ENCODE assay signal across 8 cellular contexts in the genomic region with DNA sequence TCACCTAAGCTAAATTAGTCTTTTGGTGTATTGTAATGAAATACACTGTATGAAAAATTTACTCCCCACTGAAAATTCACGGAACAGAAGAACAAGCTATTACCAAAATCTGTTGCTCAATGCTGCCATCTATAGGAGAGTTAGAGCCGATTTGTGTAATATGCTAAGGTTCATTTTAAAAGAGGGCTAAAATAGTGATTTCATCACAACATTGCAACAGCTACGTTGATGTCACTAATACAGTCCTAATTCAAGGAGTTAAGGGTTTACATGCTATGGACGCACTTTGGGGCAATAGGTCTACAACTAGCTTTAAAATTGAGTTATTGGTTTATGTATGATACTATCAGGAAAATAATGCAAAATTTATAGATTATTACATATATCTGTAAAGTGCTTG. TPM values are rescaled to one million over a fixed set of nuclear protein-coding genes. Genes with fewer than 3 reads are reported as not detected.
A peak's percentile ranks its signal among the peaks of the same experiment; 100 is the strongest.
DNase-seq lines count a peak whose midpoint lies in the region; ATAC-seq and TF ChIP-seq lines count a peak whose summit lies in the region.

No MANE protein-coding gene starts in this region.

- H3K27me3 ChIP-seq in adipocyte (replicated peaks; ENCODE audit: control insufficient read depth, insufficient read depth, low read length) = no peaks in the 10 kb centered on the region
- H3K27me3 ChIP-seq in thyroid gland = no peaks in the 10 kb centered on the region

- peak overlapping the region; percentile 54 for H3K9ac ChIP-seq in adipocyte (ENCODE audit: low read length)

- H3K4me1 ChIP-seq in adipocyte (ENCODE audit: control insufficient read depth, insufficient read depth, low read length) (peaks cover 26% of the 10 kb centered on the region), thyroid gland (peaks cover 8 to 17% of the 10 kb centered on the region in 2 donors)

- intact Hi-C loops in thyroid gland (cut with DNase I) = loop anchor here (5.0 kb wide), 2 partner anchors 185 to 1130 kb away; no protein-coding TSS in a partner anchor

- H3K4me3 ChIP-seq in adipocyte (ENCODE audit: low read length) (peak overlapping the region; percentile 36), thyroid gland (replicated peaks in 1 of 3) (no peak overlapping the region)

- no peak overlapping the region for H3K27ac ChIP-seq in thyroid gland

- no peaks in the 10 kb centered on the region for H3K36me3 ChIP-seq in adipocyte (ENCODE audit: control insufficient read depth, insufficient read depth, low read length, severe bottlenecking)
- no peaks in the 10 kb centered on the region for H3K36me3 ChIP-seq in thyroid gland

- DNase-seq in Ammon's horn (ENCODE audit: low spot score) (peak; percentile 88), GM20000 (ENCODE audit: low spot score) (peak; percentile 65), NCI-H2227 (lab: John Stamatoyannopoulos, UW; ENCODE audit: unreplicated experiment) (peak; percentile 82), adipocyte (ENCODE audit: low read depth) (peak; percentile 97), iPS-NIHi11 (ENCODE audit: low spot score) (peak; percentile 39), thyroid gland (no peak)

- H3K9me3 ChIP-seq in adipocyte (ENCODE audit: control insufficient read depth, low read length) (no peaks in the 10 kb centered on the region), thyroid gland (no peaks in the 10 kb centered on the region)

- peak; percentile 35 for TF ChIP-seq CTCF in GM20000 (IDR thresholded peaks at IDR 0.05; ENCODE audit: extremely low read depth, missing control alignments)
- TF ChIP-seq CTCF in thyroid gland (IDR thresholded peaks at IDR 0.05) = peak in 5 of 6 experiments; percentile 26 to 78 (median 64)

- TF ChIP-seq POLR2A in thyroid gland (IDR thresholded peaks at IDR 0.05) = no peak

- ATAC-seq in GM19035 (IDR thresholded peaks at IDR 0.05; ENCODE audit: unreplicated experiment) (no peak), GM19463 (IDR thresholded peaks at IDR 0.05; ENCODE audit: unreplicated experiment) (no peak)

- WGBS in thyroid gland, 2 donors = 1 to 4% methylated on average over 4 of the region's 4 CpGs

RNA-seq across cellular contexts. Expression of a gene that starts 3.0 kb away (rescaled TPM):
- total RNA-seq in thyroid gland = 100 to 1,000 TPM in 2 of 4 donors, 10 to 100 TPM in 2; 61.9 to 166 (median 98.7) TPM

RNA-seq across cellular contexts. Expression of a gene that starts 33.3 kb away (rescaled TPM):
- total RNA-seq in thyroid gland = 10 to 100 TPM; 17.2 to 36.5 (median 26.2) TPM

Comparison
In these comparisons a context has a peak if more than half of its experiments do, and no peak if none do; other contexts are left out.
1. DNase-seq: peak in Ammon's horn (single experiment), GM20000 (single experiment), NCI-H2227 (single experiment), adipocyte (single experiment) and iPS-NIHi11 (single experiment); none in thyroid gland (0 of 2).